9 cellular contexts compared by ENCODE assay signal in genomic region chr17:56595831-56596740, GRCh38. TPM values are rescaled to one million over a fixed set of nuclear protein-coding genes. Genes with fewer than 3 reads are reported as not detected.
A peak's percentile ranks its signal among the peaks of the same experiment; 100 is the strongest.
DNase-seq lines count a peak whose midpoint lies in the region; ATAC-seq and TF ChIP-seq lines count a peak whose summit lies in the region.
"Had no signal": no experiment of that assay in that cellular context is flagged by ENCODE, and none has a peak within 500 bp of the region (broad histone marks: within the 10 kb centered on the region; RNA-seq: fewer than 3 reads in every experiment).

No MANE protein-coding gene starts in this region.

- H3K27ac ChIP-seq in HUES48 (ENCODE audit: low read depth, low read length), result no peak overlapping the region
- H3K27ac ChIP-seq in muscle layer of duodenum (ENCODE audit: low read length), result no peak overlapping the region

- no peaks in the 10 kb centered on the region for H3K9me3 Mint-ChIP-seq in activated naive CD8-positive, alpha-beta T cell treated with anti-CD3 and anti-CD28 coated beads, Interleukin-2, amount 50 U/mL, for 24 hours

- CTCF ChIA-PET in BJ (lab: Yijun Ruan, JAX), result interaction anchor here (0.6 to 12.8 kb wide), 4 partner anchors 72 to 981 kb away, joined by 3 to 274 read pairs (median 4); no protein-coding TSS in a partner anchor

- intact Hi-C loops in left colon (cut with DNase I, micrococcal nuclease), result no loop called here

- H3K4me3 ChIP-seq in BJ (ENCODE audit: low read depth, low read length), result peak overlapping the region; percentile 16
- H3K4me3 ChIP-seq in HUES48 (ENCODE audit: low read depth, low read length), result peak overlapping the region; percentile 78
- H3K4me3 ChIP-seq in muscle layer of duodenum (ENCODE audit: low read depth in 1 of 2, low read length in 2 of 2), result peak overlapping the region; percentile 21 to 41

- H3K36me3 Mint-ChIP-seq in activated naive CD8-positive, alpha-beta T cell treated with anti-CD3 and anti-CD28 coated beads, Interleukin-2, amount 50 U/mL, for 24 hours (ENCODE audit: low read depth), result no peaks in the 10 kb centered on the region

- peak overlapping the region; percentile 83 for H3K27ac Mint-ChIP-seq in activated naive CD8-positive, alpha-beta T cell treated with anti-CD3 and anti-CD28 coated beads, Interleukin-2, amount 50 U/mL, for 24 hours

- ATAC-seq in activated naive CD8-positive, alpha-beta T cell treated with anti-CD3 and anti-CD28 coated beads, Interleukin-2, amount 50 U/mL, for 24 hours, result no peak
- ATAC-seq in left colon, result no peak
- ATAC-seq in GM21576 (IDR thresholded peaks at IDR 0.05; ENCODE audit: unreplicated experiment), result no peak
- ATAC-seq: HCT116 had no signal

- TF ChIP-seq CTCF in BJ (IDR thresholded peaks at IDR 0.05; ENCODE audit: insufficient read depth, low read depth, low read length), result no peak

- POLR2A ChIA-PET in BJ (lab: Charles Lee), result no interaction called here

- H3K27me3 Mint-ChIP-seq in activated naive CD8-positive, alpha-beta T cell treated with anti-CD3 and anti-CD28 coated beads, Interleukin-2, amount 50 U/mL, for 24 hours, result peaks cover 23% of the 10 kb centered on the region

- H3K4me1 Mint-ChIP-seq in activated naive CD8-positive, alpha-beta T cell treated with anti-CD3 and anti-CD28 coated beads, Interleukin-2, amount 50 U/mL, for 24 hours, result peaks cover 44% of the 10 kb centered on the region

- DNase-seq in BJ (ENCODE audit: low read depth), result no peak
- peak; percentile 53 for DNase-seq in activated naive CD8-positive, alpha-beta T cell treated with anti-CD3 and anti-CD28 coated beads, Interleukin-2, amount 50 U/mL, for 24 hours
- no peak for DNase-seq in left colon
- DNase-seq in T-helper 9 cell, result no peak
- DNase-seq in activated gamma-delta T cell treated with Interleukin-2 at 50 U/mL for 16 hours, result no peak

- peaks cover 21% of the 10 kb centered on the region for H3K4me1 ChIP-seq in HUES48 (ENCODE audit: control insufficient read depth, insufficient read depth, low read length)
- H3K4me1 ChIP-seq in muscle layer of duodenum (ENCODE audit: control insufficient read depth in 1 of 2, insufficient read depth in 2 of 2, low read length in 2 of 2), result peaks cover 0 to 42% of the 10 kb centered on the region in 2 donors

- H3K36me3 ChIP-seq in BJ (ENCODE audit: control insufficient read depth, insufficient read depth, low read length) (no peaks in the 10 kb centered on the region), HUES48 (ENCODE audit: control insufficient read depth, insufficient read depth, low read length) (no peaks in the 10 kb centered on the region), muscle layer of duodenum (ENCODE audit: control insufficient read depth in 1 of 2, insufficient read depth in 2 of 2, low read length in 2 of 2) (no peaks in the 10 kb centered on the region)

- peak overlapping the region; percentile 76 for H3K4me3 Mint-ChIP-seq in activated naive CD8-positive, alpha-beta T cell treated with anti-CD3 and anti-CD28 coated beads, Interleukin-2, amount 50 U/mL, for 24 hours

- H3K27me3 ChIP-seq in BJ (ENCODE audit: control insufficient read depth, insufficient read depth, low read length) (peaks cover 3% of the 10 kb centered on the region; the same call in 1 of the 2 replicates), HUES48 (ENCODE audit: control insufficient read depth, insufficient read depth, low read length) (peaks cover 78% of the 10 kb centered on the region), muscle layer of duodenum (ENCODE audit: low read depth, low read length) (peaks cover 38% of the 10 kb centered on the region)

- H3K9ac ChIP-seq in HUES48 (ENCODE audit: low read depth, low read length), result no peak overlapping the region

- H3K9me3 ChIP-seq in HUES48 (ENCODE audit: control insufficient read depth, insufficient read depth, low read length) (no peaks in the 10 kb centered on the region), muscle layer of duodenum (ENCODE audit: control insufficient read depth in 1 of 2, low read length in 2 of 2) (no peaks in the 10 kb centered on the region)

RNA-seq across cellular contexts. Expression of gene NOG, which starts 2.6 kb away (rescaled TPM):
- polyA plus RNA-seq in BJ (2011; rRNA removed), result 0.26 and 0.49 TPM in 2 replicates
- polyA minus RNA-seq in BJ (2011; rRNA and poly(A)+ RNA removed), result 0.31 and 0.38 TPM in 2 replicates
- total RNA-seq in left colon, result under 1 TPM in 1 of 2 donors, not detected in 1; 0.22 TPM

Comparison
In these comparisons a context has a peak if more than half of its experiments do, and no peak if none do; other contexts are left out.
1. H3K4me3 ChIP-seq: peak in every context shown above with its lines; median percentile 78 in HUES48; 31 in muscle layer of duodenum; 16 in BJ.